ENCODE assay signal across 1 cellular context in genomic region chr10:34789993-34790506, GRCh38.
TF ChIP-seq lines count a peak whose summit lies in the region.

No MANE protein-coding gene starts in this region.

TF ChIP-seq in HEK293, 187 proteins besides CTCF, POLR2A, EP300 and RAD21 (continued from another document):
- TF ChIP-seq, protein P1, sequence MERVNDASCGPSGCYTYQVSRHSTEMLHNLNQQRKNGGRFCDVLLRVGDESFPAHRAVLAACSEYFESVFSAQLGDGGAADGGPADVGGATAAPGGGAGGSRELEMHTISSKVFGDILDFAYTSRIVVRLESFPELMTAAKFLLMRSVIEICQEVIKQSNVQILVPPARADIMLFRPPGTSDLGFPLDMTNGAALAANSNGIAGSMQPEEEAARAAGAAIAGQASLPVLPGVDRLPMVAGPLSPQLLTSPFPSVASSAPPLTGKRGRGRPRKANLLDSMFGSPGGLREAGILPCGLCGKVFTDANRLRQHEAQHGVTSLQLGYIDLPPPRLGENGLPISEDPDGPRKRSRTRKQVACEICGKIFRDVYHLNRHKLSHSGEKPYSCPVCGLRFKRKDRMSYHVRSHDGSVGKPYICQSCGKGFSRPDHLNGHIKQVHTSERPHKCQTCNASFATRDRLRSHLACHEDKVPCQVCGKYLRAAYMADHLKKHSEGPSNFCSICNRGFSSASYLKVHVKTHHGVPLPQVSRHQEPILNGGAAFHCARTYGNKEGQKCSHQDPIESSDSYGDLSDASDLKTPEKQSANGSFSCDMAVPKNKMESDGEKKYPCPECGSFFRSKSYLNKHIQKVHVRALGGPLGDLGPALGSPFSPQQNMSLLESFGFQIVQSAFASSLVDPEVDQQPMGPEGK (tag by site-specific recombination; IDR thresholded peaks at IDR 0.05), result no peak
- TF ChIP-seq ZNF350 (tag by site-specific recombination; IDR thresholded peaks at IDR 0.05) (no peak), ZNF629 (tag by site-specific recombination; IDR thresholded peaks at IDR 0.05) (peak; percentile 43; the same call in 1 of the 2 replicates), ZNF335 (tag by site-specific recombination; conservative IDR thresholded peaks at IDR 0.05) (no peak), ZNF610 (tag by site-specific recombination; IDR thresholded peaks at IDR 0.05; ENCODE audit: borderline replicate concordance) (no peak), ZNF214 (tag by site-specific recombination; IDR thresholded peaks at IDR 0.05; ENCODE audit: borderline replicate concordance) (no peak), IKZF3 (tag by site-specific recombination; IDR thresholded peaks at IDR 0.05) (peak; percentile 49; the same call in 1 of the 2 replicates)
